8 cellular contexts compared by ENCODE assay signal in genomic region chr7:127513311-127513710, GRCh38.
"Had no signal": no experiment of that assay in that cellular context is flagged by ENCODE, and none has a peak within 500 bp of the region (broad histone marks: within the 10 kb centered on the region; RNA-seq: fewer than 3 reads in every experiment).

No MANE protein-coding gene starts in this region.

- H3K9ac ChIP-seq: KMS-11 had no signal

- ATAC-seq: HepG2 had no signal

- H3K4me2 ChIP-seq: KMS-11 had no signal

- H3K27ac Mint-ChIP-seq: IgD-negative memory B cell had no signal

- H3K36me3 Mint-ChIP-seq: IgD-negative memory B cell had no signal

- FAIRE-seq: HepG2, HTR-8/SVneo had no signal

- H3K4me1 Mint-ChIP-seq: IgD-negative memory B cell had no signal

- DNase-seq: IMR-90, KBM-7, KG1 had no signal

- H3K4me3 Mint-ChIP-seq: IgD-negative memory B cell had no signal

- H3K9me3 Mint-ChIP-seq: IgD-negative memory B cell had no signal

- H3K27ac ChIP-seq: HL-60, KMS-11 had no signal
